1 cellular context compared by ENCODE assay signal in genomic region chr7:150949564-150949963, GRCh38.
TF ChIP-seq lines count a peak whose summit lies in the region.

No MANE protein-coding gene starts in this region.

TF ChIP-seq in K562, 482 proteins besides CTCF, POLR2A, EP300 and RAD21 (continued from another document):
- no peak for TF ChIP-seq NFE2L1 (tag; IDR thresholded peaks at IDR 0.05; ENCODE audit: borderline replicate concordance, low read depth)
- no peak for TF ChIP-seq TSC22D4 (tag; IDR thresholded peaks at IDR 0.05)
- TF ChIP-seq THRA (IDR thresholded peaks at IDR 0.05), result no peak
- TF ChIP-seq, protein P1, sequence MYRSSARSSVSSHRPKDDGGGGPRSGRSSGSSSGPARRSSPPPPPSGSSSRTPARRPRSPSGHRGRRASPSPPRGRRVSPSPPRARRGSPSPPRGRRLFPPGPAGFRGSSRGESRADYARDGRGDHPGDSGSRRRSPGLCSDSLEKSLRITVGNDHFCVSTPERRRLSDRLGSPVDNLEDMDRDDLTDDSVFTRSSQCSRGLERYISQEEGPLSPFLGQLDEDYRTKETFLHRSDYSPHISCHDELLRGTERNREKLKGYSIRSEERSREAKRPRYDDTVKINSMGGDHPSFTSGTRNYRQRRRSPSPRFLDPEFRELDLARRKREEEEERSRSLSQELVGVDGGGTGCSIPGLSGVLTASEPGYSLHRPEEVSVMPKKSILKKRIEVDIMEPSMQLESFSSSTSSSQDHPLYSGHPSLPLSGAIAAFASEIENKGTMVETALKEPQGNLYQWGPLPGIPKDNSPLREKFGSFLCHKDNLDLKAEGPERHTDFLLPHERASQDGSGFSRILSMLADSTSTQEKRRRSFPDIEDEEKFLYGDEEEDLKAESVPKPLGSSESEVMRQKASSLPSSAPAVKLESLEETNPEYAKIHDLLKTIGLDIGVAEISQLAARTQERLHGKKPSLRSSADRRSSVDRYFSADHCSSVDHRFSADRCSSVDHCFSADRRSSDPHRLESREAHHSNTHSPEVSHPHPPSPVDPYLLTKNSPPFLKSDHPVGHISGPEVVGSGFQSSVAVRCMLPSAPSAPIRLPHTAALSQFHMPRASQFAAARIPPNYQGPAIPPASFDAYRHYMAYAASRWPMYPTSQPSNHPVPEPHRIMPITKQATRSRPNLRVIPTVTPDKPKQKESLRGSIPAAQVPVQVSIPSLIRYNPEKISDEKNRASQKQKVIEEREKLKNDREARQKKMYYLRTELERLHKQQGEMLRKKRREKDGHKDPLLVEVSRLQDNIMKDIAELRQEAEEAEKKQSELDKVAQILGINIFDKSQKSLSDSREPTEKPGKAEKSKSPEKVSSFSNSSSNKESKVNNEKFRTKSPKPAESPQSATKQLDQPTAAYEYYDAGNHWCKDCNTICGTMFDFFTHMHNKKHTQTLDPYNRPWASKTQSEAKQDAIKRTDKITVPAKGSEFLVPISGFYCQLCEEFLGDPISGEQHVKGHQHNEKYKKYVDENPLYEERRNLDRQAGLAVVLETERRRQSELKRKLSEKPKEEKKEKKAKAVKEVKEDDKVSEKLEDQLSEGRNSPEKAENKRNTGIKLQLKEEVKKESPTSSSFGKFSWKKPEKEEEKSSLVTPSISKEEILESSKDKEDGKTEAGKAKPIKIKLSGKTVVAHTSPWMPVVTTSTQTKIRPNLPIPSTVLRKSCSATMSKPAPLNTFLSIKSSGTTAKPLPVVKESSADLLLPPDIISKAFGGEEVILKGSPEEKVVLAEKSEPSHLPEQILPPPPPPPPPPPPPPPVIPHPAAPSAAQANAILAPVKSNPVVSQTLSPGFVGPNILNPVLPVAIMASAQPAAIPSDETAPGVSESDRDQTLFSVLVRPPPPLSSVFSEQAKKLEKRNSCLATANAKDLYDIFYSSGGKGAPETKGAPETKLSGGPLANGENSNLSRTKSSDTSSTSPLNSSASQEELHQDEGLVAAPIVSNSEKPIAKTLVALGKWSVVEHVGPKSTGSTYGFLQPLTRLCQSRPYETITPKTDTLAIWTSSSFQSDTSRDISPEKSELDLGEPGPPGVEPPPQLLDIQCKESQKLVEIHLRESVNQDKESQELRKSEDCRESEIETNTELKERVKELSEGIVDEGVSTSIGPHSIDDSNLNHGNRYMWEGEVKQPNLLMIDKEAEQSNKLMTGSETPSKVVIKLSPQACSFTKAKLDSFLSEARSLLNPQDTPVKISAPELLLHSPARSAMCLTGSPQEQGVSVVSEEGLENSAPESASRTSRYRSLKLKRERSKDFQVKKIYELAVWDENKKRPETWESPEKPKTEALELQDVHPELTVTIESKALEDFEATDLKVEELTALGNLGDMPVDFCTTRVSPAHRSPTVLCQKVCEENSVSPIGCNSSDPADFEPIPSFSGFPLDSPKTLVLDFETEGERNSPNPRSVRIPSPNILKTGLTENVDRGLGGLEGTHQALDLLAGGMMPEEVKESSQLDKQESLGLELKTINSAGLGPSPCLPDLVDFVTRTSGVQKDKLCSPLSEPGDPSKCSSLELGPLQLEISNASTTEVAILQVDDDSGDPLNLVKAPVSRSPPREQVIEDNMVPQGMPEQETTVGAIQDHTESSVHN (IDR thresholded peaks at IDR 0.05; ENCODE audit: borderline replicate concordance in 1 of 2, low read depth in 1 of 2), result no peak
- TF ChIP-seq ZNF76 (CRISPR knock-in tag; IDR thresholded peaks at IDR 0.05; ENCODE audit: borderline replicate concordance), result no peak
- TF ChIP-seq HMG20A (CRISPR knock-in tag; conservative IDR thresholded peaks at IDR 0.05), result no peak
- TF ChIP-seq GMEB1 (CRISPR knock-in tag; IDR thresholded peaks at IDR 0.05), result no peak
- TF ChIP-seq NFYB (IDR thresholded peaks at IDR 0.05; ENCODE audit: extremely low read depth, insufficient read length), result no peak
- TF ChIP-seq ZNF175 (CRISPR knock-in tag; IDR thresholded peaks at IDR 0.05; ENCODE audit: low read depth), result no peak
- TF ChIP-seq CSDE1 (IDR thresholded peaks at IDR 0.05), result no peak
- 0 out of 2 replicates have a peak, but pooled peaks have one; percentile 14 for TF ChIP-seq ESRRA (IDR thresholded peaks at IDR 0.05; ENCODE audit: borderline replicate concordance, low read depth)
- 0 out of 2 replicates have a peak, but pooled peaks have one; percentile 23 for TF ChIP-seq CBFA2T3 (IDR thresholded peaks at IDR 0.05)
- peak; percentile 68 for TF ChIP-seq SPI1 (IDR thresholded peaks at IDR 0.05; ENCODE audit: borderline replicate concordance, low read depth, low read length)
- no peak for TF ChIP-seq PTBP1 (IDR thresholded peaks at IDR 0.05; ENCODE audit: low read depth, low read length)
- TF ChIP-seq ZC3H8 (IDR thresholded peaks at IDR 0.05), result no peak
- TF ChIP-seq NKRF (IDR thresholded peaks at IDR 0.05; ENCODE audit: borderline replicate concordance), result 0 out of 2 replicates have a peak, but pooled peaks have one; percentile 36
- peak; percentile 44 for TF ChIP-seq L3MBTL2 (IDR thresholded peaks at IDR 0.05)
- no peak for TF ChIP-seq PHB2 (IDR thresholded peaks at IDR 0.05; ENCODE audit: low read depth)
- TF ChIP-seq, protein P2, sequence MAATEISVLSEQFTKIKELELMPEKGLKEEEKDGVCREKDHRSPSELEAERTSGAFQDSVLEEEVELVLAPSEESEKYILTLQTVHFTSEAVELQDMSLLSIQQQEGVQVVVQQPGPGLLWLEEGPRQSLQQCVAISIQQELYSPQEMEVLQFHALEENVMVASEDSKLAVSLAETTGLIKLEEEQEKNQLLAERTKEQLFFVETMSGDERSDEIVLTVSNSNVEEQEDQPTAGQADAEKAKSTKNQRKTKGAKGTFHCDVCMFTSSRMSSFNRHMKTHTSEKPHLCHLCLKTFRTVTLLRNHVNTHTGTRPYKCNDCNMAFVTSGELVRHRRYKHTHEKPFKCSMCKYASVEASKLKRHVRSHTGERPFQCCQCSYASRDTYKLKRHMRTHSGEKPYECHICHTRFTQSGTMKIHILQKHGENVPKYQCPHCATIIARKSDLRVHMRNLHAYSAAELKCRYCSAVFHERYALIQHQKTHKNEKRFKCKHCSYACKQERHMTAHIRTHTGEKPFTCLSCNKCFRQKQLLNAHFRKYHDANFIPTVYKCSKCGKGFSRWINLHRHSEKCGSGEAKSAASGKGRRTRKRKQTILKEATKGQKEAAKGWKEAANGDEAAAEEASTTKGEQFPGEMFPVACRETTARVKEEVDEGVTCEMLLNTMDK (IDR thresholded peaks at IDR 0.05; ENCODE audit: borderline replicate concordance, insufficient read depth, low read depth, low read length, poor library complexity, severe bottlenecking), result no peak
- no peak for TF ChIP-seq ZNF212 (CRISPR knock-in tag; IDR thresholded peaks at IDR 0.05)
- peak; percentile 72; the same call in 1 of the 2 replicates for TF ChIP-seq ZKSCAN1 (IDR thresholded peaks at IDR 0.05; ENCODE audit: low read depth, low read length)
